In genomic region chr11:1695548-1696108, GRCh38 we compare ENCODE assay signal across 21 cellular contexts. TPM values are rescaled to one million over a fixed set of nuclear protein-coding genes. Genes with fewer than 3 reads are reported as not detected.
A peak's percentile ranks its signal among the peaks of the same experiment; 100 is the strongest.
DNase-seq lines count a peak whose midpoint lies in the region; ATAC-seq and TF ChIP-seq lines count a peak whose summit lies in the region.
"Had no signal": no experiment of that assay in that cellular context is flagged by ENCODE, and none has a peak within 500 bp of the region (broad histone marks: within the 10 kb centered on the region; RNA-seq: fewer than 3 reads in every experiment).

No MANE protein-coding gene starts in this region.

- ATAC-seq in lower lobe of right lung (no peak), GM19035 (IDR thresholded peaks at IDR 0.05; ENCODE audit: unreplicated experiment) (no peak)
- ATAC-seq: A549, HCT116, Right ventricle myocardium inferior had no signal

- CTCF ChIA-PET in Caco-2 (lab: Charles Lee): interaction anchor here (2.9 kb wide), 1 partner anchor 138 kb away, joined by 52 read pairs; the partner anchor contains the start of gene SYT8

- 95 to 100% (median 98%) methylated on average over 3 of the region's 3 CpGs for WGBS in spleen, 5 donors

- H3K36me3 ChIP-seq in Caco-2 (ENCODE audit: control insufficient read depth, insufficient read depth, low read length) (no peaks in the 10 kb centered on the region), Peyer's patch (no peaks in the 10 kb centered on the region), lower lobe of right lung (no peaks in the 10 kb centered on the region), spleen (no peaks in the 10 kb centered on the region)
- H3K36me3 ChIP-seq: BE2C, SJSA1 had no signal

- POLR2A ChIA-PET in Caco-2 (lab: Charles Lee): no interaction called here

- no peak for DNase-seq in Caco-2
- DNase-seq in Peyer's patch: peak in 2 of 3 donors; percentile 7 to 34
- DNase-seq in lower lobe of right lung: peak; percentile 6
- DNase-seq in spleen: peak; percentile 32
- no peak for DNase-seq in NCI-H2029 (lab: John Stamatoyannopoulos, UW)
- DNase-seq in islet precursor cell: no peak
- DNase-seq: BE2C, GOT3, Karpas-422, MV-4-11, NCI-H1105 treated with DMSO at 0.1 percent for 48 hours, NCI-H2081, NCI-H2171, NCI-H524 treated with DMSO at 0.1 percent for 48 hours, NCI-H82 had no signal

- H3K4me3 ChIP-seq in Caco-2 (ENCODE audit: low read depth, low read length) (no peak overlapping the region), Peyer's patch (no peak overlapping the region), lower lobe of right lung (no peak overlapping the region), spleen (no peak overlapping the region)
- H3K4me3 ChIP-seq: A549, SJSA1 had no signal

- H3K4me1 Mint-ChIP-seq in Caco-2 (ENCODE audit: low read depth, unreplicated experiment): peaks cover 28% of the 10 kb centered on the region

- peak overlapping the region; percentile 59 for H3K27ac Mint-ChIP-seq in Caco-2 (ENCODE audit: unreplicated experiment)

- no peaks in the 10 kb centered on the region for H3K9me3 Mint-ChIP-seq in Caco-2 (ENCODE audit: unreplicated experiment)

- BruUV-seq in Caco-2 (replicated peaks; lab: Mats Ljungman, UMichigan): no TSS peak

- peaks cover 1% of the 10 kb centered on the region for H3K36me3 Mint-ChIP-seq in Caco-2 (ENCODE audit: insufficient read depth, unreplicated experiment)

- H3K4me1 ChIP-seq in Caco-2: peaks cover 38% of the 10 kb centered on the region
- peaks cover 3 to 34% (median 8%) of the 10 kb centered on the region in 4 donors for H3K4me1 ChIP-seq in Peyer's patch
- H3K4me1 ChIP-seq in lower lobe of right lung: peaks cover 15% of the 10 kb centered on the region
- H3K4me1 ChIP-seq in spleen: peaks cover 10 to 23% (median 18%) of the 10 kb centered on the region in 6 donors
- H3K4me1 ChIP-seq: A549 had no signal

- TF ChIP-seq POLR2A in Peyer's patch (IDR thresholded peaks at IDR 0.05): no peak
- TF ChIP-seq POLR2A in spleen (IDR thresholded peaks at IDR 0.05): no peak

- H3K4me3 Mint-ChIP-seq in Caco-2 (ENCODE audit: unreplicated experiment): no peak overlapping the region

- H3K27me3 ChIP-seq in Caco-2 (replicated peaks; ENCODE audit: control insufficient read depth, insufficient read depth, low read length) (no peaks in the 10 kb centered on the region), Peyer's patch (no peaks in the 10 kb centered on the region), lower lobe of right lung (ENCODE audit: low read depth) (peaks cover 13% of the 10 kb centered on the region), spleen (replicated peaks in 1 of 7) (peaks cover 0 to 25% (median 0%) of the 10 kb centered on the region in 7 donors)
- H3K27me3 ChIP-seq: BE2C, SJSA1 had no signal

- TF ChIP-seq CTCF in Caco-2 (IDR thresholded peaks at IDR 0.05; ENCODE audit: insufficient read depth in 1 of 2, low read depth in 1 of 2, low read length in 1 of 2, severe bottlenecking in 1 of 2, unreplicated experiment in 1 of 2) (no peak), Peyer's patch (IDR thresholded peaks at IDR 0.05) (no peak), lower lobe of right lung (IDR thresholded peaks at IDR 0.05) (no peak), spleen (IDR thresholded peaks at IDR 0.05 in 8 of 11, conservative IDR thresholded peaks at IDR 0.05 in 3 of 11) (no peak)

- intact Hi-C loops in Caco-2 (cut with micrococcal nuclease; ENCODE audit: unreplicated experiment): no loop called here
- intact Hi-C loops in lower lobe of right lung (cut with DNase I): no loop called here
- intact Hi-C loops in spleen (cut with DNase I; ENCODE audit: low total_unique reads): loop anchor here (2.0 to 10.0 kb wide), 2 partner anchors 137 to 459 kb away; no protein-coding TSS in a partner anchor

- H3K27ac ChIP-seq in Peyer's patch: no peak overlapping the region
- no peak overlapping the region for H3K27ac ChIP-seq in lower lobe of right lung
- no peak overlapping the region for H3K27ac ChIP-seq in spleen
- H3K27ac ChIP-seq: A549, SJSA1 had no signal

- H3K9me3 ChIP-seq in Caco-2: no peaks in the 10 kb centered on the region
- H3K9me3 ChIP-seq in Peyer's patch: no peaks in the 10 kb centered on the region
- H3K9me3 ChIP-seq in lower lobe of right lung: no peaks in the 10 kb centered on the region
- no peaks in the 10 kb centered on the region for H3K9me3 ChIP-seq in spleen
- H3K9me3 ChIP-seq: A549, BE2C, SJSA1 had no signal

- no peaks in the 10 kb centered on the region for H3K27me3 Mint-ChIP-seq in Caco-2 (ENCODE audit: insufficient read depth, unreplicated experiment)

RNA-seq across cellular contexts. Expression of gene KRTAP5-6, which starts 1.4 kb away (rescaled TPM):
- not detected in 2 replicates for total RNA-seq in Caco-2 (2022)
- total RNA-seq in Peyer's patch: not detected
- total RNA-seq in lower lobe of right lung: not detected
- not detected for total RNA-seq in spleen
- not detected for polyA plus RNA-seq in spleen
- total RNA-seq: M059J, Right ventricle myocardium inferior, SJSA1 had no signal
- polyA plus RNA-seq: A549 had no signal

RNA-seq across cellular contexts. Expression of gene IFITM10, which starts 54.8 kb away (rescaled TPM):
- total RNA-seq in Caco-2 (2022) (1.3 and 2.7 TPM in 2 replicates), Peyer's patch (1 to 10 TPM in 3 of 4 donors, under 1 TPM in 1; 0.88 to 5.0 (median 3.4) TPM), lower lobe of right lung (9.2 TPM), spleen (10 to 100 TPM in 2 of 7 donors, 1 to 10 TPM in 5; 6.7 to 41.6 (median 8.2) TPM)
- 1 to 10 TPM in 2 of 3 donors, under 1 TPM in 1; 0.80 to 6.9 (median 2.4) TPM for polyA plus RNA-seq in spleen

Comparison
In these comparisons a context has a peak if more than half of its experiments do, and no peak if none do; other contexts are left out.
1. DNase-seq: peak in Peyer's patch (2 of 3), lower lobe of right lung (single experiment) and spleen (single experiment); none in Caco-2 (0 of 2), NCI-H2029 (single experiment) and islet precursor cell (single experiment).